Comparison of ENCODE assay signal across 29 cellular contexts in genomic region chr22:44787832-44788231, GRCh38. TPM values are rescaled to one million over a fixed set of nuclear protein-coding genes. Genes with fewer than 3 reads are reported as not detected.
"Had no signal": no experiment of that assay in that cellular context is flagged by ENCODE, and none has a peak within 500 bp of the region (broad histone marks: within the 10 kb centered on the region; RNA-seq: fewer than 3 reads in every experiment).

No MANE protein-coding gene starts in this region.

- H3K36me3 ChIP-seq: colonic mucosa, esophagus muscularis mucosa, gastrocnemius medialis, gastroesophageal sphincter, heart left ventricle, heart right ventricle had no signal

- H3K9me3 Mint-ChIP-seq: dendritic cell treated with granulocyte-macrophage colony-stimulating factor and Interleukin-4, amounts not matched to agents 40 ng/mL and 50 ng/mL, for 4 days; effector memory CD8-positive, alpha-beta T cell had no signal

- H3K27me3 ChIP-seq: colonic mucosa, foreskin keratinocyte, gastrocnemius medialis, heart left ventricle, hepatocyte had no signal

- FAIRE-seq: colon, endometrium, endothelial cell of umbilical vein, frontal cortex had no signal

- H3K9me3 ChIP-seq: colonic mucosa, gastrocnemius medialis had no signal

- H3K27ac ChIP-seq: colonic mucosa, coronary artery, dorsolateral prefrontal cortex, epithelial cell of prostate, esophagus muscularis mucosa, foreskin keratinocyte, gastrocnemius medialis, gastroesophageal sphincter, heart left ventricle, heart right ventricle, hepatocyte had no signal

- H3K79me2 ChIP-seq: hepatocyte had no signal

- H3K27me3 Mint-ChIP-seq: dendritic cell treated with granulocyte-macrophage colony-stimulating factor and Interleukin-4, amounts not matched to agents 40 ng/mL and 50 ng/mL, for 4 days had no signal

- H3K4me3 Mint-ChIP-seq: dendritic cell treated with granulocyte-macrophage colony-stimulating factor and Interleukin-4, amounts not matched to agents 40 ng/mL and 50 ng/mL, for 4 days; effector memory CD8-positive, alpha-beta T cell; endodermal cell had no signal

- H3K27ac Mint-ChIP-seq: dendritic cell treated with granulocyte-macrophage colony-stimulating factor and Interleukin-4, amounts not matched to agents 40 ng/mL and 50 ng/mL, for 4 days; effector memory CD8-positive, alpha-beta T cell; endodermal cell had no signal

- ATAC-seq: effector memory CD8-positive, alpha-beta T cell; esophagus mucosa; foreskin keratinocyte; gastrocnemius medialis; gastroesophageal sphincter; heart left ventricle; heart right ventricle had no signal

- H3K4me3 ChIP-seq: colonic mucosa, coronary artery, dorsolateral prefrontal cortex, esophagus muscularis mucosa, gastrocnemius medialis, gastroesophageal sphincter, heart left ventricle, heart right ventricle, hepatocyte had no signal

- H2AFZ ChIP-seq: hepatocyte had no signal

- DNase-seq: colonic mucosa; cortex of kidney; dermis blood vessel endothelial cell; dorsolateral prefrontal cortex; effector CD4-positive, alpha-beta T cell; effector CD8-positive, alpha-beta T cell; effector memory CD4-positive, alpha-beta T cell; effector memory CD8-positive, alpha-beta T cell; endodermal cell; erythroblast; foreskin fibroblast; foreskin keratinocyte; foreskin melanocyte; gastrocnemius medialis; glutamatergic neuron; heart left ventricle; heart right ventricle had no signal

- H3K4me2 ChIP-seq: hepatocyte had no signal

- H3K4me1 ChIP-seq: colonic mucosa, esophagus muscularis mucosa, foreskin keratinocyte, gastrocnemius medialis, gastroesophageal sphincter, heart left ventricle, heart right ventricle had no signal

RNA-seq across cellular contexts. Expression of gene ARHGAP8, which starts 35.5 kb away (rescaled TPM):
- total RNA-seq: dermis blood vessel endothelial cell, dermis microvascular lymphatic vessel endothelial cell, endothelial cell of umbilical vein, gastrocnemius medialis had no signal
- polyA plus RNA-seq: endothelial cell of umbilical vein had no signal
